1 cellular context compared by ENCODE assay signal in the genomic region with DNA sequence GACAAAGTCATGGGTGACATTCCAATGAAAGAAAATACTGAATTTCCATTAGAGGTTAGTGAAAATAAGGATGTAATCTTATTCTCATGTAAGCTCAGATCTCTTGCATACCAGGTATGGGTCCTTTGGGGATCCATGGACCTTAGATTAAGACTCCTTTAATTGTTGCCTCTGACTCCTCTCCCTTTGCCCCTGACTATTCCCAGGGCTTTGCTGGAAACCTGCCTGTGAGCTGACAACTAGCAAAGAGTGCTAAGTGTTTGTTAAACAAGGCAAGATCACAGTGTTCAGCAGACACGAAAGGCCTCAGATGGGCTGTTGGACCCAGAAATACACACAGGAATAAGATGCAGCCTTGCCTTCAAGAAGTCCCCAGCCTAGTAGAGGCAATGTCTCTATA.
TF ChIP-seq lines count a peak whose summit lies in the region.

No MANE protein-coding gene starts in this region.

TF ChIP-seq in HepG2, 621 proteins besides CTCF, POLR2A, EP300 and RAD21:
- TF ChIP-seq SNAI1 (CRISPR knock-in tag; IDR thresholded peaks at IDR 0.05; ENCODE audit: borderline replicate concordance) (no peak), SKI (IDR thresholded peaks at IDR 0.05; ENCODE audit: partially characterized antibody) (no peak), GFI1 (CRISPR knock-in tag; IDR thresholded peaks at IDR 0.05; ENCODE audit: borderline replicate concordance) (no peak), NFE2 (CRISPR knock-in tag; IDR thresholded peaks at IDR 0.05) (no peak), ATF7-NPFF (CRISPR knock-in tag; IDR thresholded peaks at IDR 0.05; ENCODE audit: low read depth) (no peak), FOXK1 (CRISPR knock-in tag; IDR thresholded peaks at IDR 0.05; ENCODE audit: borderline replicate concordance, low read depth) (no peak), ESRRA (CRISPR knock-in tag; IDR thresholded peaks at IDR 0.05; ENCODE audit: low read depth) (no peak)
TF ChIP-seq in HepG2: peak in this region for 0.
